In the genomic region with DNA sequence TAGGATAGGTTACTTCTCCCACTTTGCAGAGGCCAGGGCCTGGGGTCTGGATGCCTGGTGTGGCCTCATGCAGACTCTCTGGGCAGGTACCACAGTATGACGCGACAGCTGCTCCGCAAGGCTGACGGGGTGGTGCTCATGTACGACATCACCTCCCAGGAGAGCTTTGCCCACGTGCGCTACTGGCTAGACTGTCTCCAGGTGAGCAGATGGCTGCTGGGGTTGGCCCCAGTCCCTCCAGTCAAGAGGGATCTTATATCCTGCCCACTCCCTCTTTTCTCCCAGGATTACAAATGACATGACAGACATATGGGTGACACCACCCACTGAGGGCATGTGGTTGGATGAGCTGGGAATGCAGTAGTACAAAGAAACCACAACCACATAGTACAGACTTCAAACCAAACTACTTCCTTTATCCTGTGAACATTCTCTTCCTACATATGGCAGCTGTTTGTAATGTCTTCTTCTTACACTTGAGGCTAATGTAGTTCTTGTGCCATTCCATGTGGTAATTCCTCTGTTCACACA, we compare ENCODE assay signal across 12 cellular contexts. TPM values are rescaled to one million over a fixed set of nuclear protein-coding genes. Genes with fewer than 3 reads are reported as not detected.
DNase-seq lines count a peak whose midpoint lies in the region; ATAC-seq, FAIRE-seq and TF ChIP-seq lines count a peak whose summit lies in the region.
"Had no signal": no experiment of that assay in that cellular context is flagged by ENCODE, and none has a peak within 500 bp of the region (broad histone marks: within the 10 kb centered on the region; RNA-seq: fewer than 3 reads in every experiment).

No MANE protein-coding gene starts in this region.

- intact Hi-C loops in natural killer cell (cut with micrococcal nuclease) = no loop called here

- no peak for FAIRE-seq in H54 (lab: Jason Lieb, UNC)

- no peak for DNase-seq in natural killer cell treated with Interleukin-12 subunit alpha and Interleukin-12 subunit beta and Interleukin-15 and Interleukin-18, amount 100 ng/mL, for 72 hours (ENCODE audit: low spot score)
- DNase-seq in natural killer cell (no peak), NCI-H2196 treated with DMSO at 0.1 percent for 48 hours (lab: John Stamatoyannopoulos, UW; ENCODE audit: unreplicated experiment) (peak; percentile 38), brain microvascular endothelial cell (peak; percentile 39), H54 (ENCODE audit: insufficient read length, low spot score) (no peak), SW 1271 (lab: John Stamatoyannopoulos, UW) (no peak)
- DNase-seq in stimulated activated naive B cell treated with anti-CD40 and anti-IgM and Interleukin-4, amounts not matched to agents 10 μg/mL and 1 μg/mL and 100 μg/mL, for 72 hours = no peak
- DNase-seq in naive thymus-derived CD8-positive, alpha-beta T cell = no peak
- DNase-seq: hippocampal formation, tibial artery had no signal

- H3K27ac ChIP-seq in brain microvascular endothelial cell = no peak overlapping the region
- H3K27ac ChIP-seq: tibial artery had no signal

- POLR2A ChIA-PET in naive thymus-derived CD8-positive, alpha-beta T cell (lab: Charles Lee) = no interaction called here

- H3K9me3 Mint-ChIP-seq in natural killer cell treated with Interleukin-12 subunit alpha and Interleukin-12 subunit beta and Interleukin-15 and Interleukin-18, amount 100 ng/mL, for 72 hours = no peaks in the 10 kb centered on the region
- H3K9me3 Mint-ChIP-seq in natural killer cell = no peaks in the 10 kb centered on the region
- peaks cover 0 to 5% of the 10 kb centered on the region in 2 donors for H3K9me3 Mint-ChIP-seq in stimulated activated naive B cell treated with anti-CD40 and anti-IgM and Interleukin-4, amounts not matched to agents 10 μg/mL and 1 μg/mL and 100 μg/mL, for 72 hours
- H3K9me3 Mint-ChIP-seq in naive thymus-derived CD8-positive, alpha-beta T cell = no peaks in the 10 kb centered on the region

- peak overlapping the region; percentile 92 to 96 for H3K27ac Mint-ChIP-seq in natural killer cell treated with Interleukin-12 subunit alpha and Interleukin-12 subunit beta and Interleukin-15 and Interleukin-18, amount 100 ng/mL, for 72 hours
- H3K27ac Mint-ChIP-seq in natural killer cell = no peak overlapping the region
- H3K27ac Mint-ChIP-seq in stimulated activated naive B cell treated with anti-CD40 and anti-IgM and Interleukin-4, amounts not matched to agents 10 μg/mL and 1 μg/mL and 100 μg/mL, for 72 hours = peak overlapping the region; percentile 86
- H3K27ac Mint-ChIP-seq in naive thymus-derived CD8-positive, alpha-beta T cell = peak overlapping the region in 1 of 10 donors; percentile 20

- in situ Hi-C loops in brain microvascular endothelial cell (cut with HindIII; ENCODE audit: low pct_ligation_motif_present, low sequenced_read_pairs) = no loop called here

- no peaks in the 10 kb centered on the region for H3K27me3 Mint-ChIP-seq in natural killer cell treated with Interleukin-12 subunit alpha and Interleukin-12 subunit beta and Interleukin-15 and Interleukin-18, amount 100 ng/mL, for 72 hours
- no peaks in the 10 kb centered on the region for H3K27me3 Mint-ChIP-seq in natural killer cell (ENCODE audit: low read depth in 2 of 2)
- no peaks in the 10 kb centered on the region for H3K27me3 Mint-ChIP-seq in stimulated activated naive B cell treated with anti-CD40 and anti-IgM and Interleukin-4, amounts not matched to agents 10 μg/mL and 1 μg/mL and 100 μg/mL, for 72 hours
- peaks cover 0 to 3% (median 0%) of the 10 kb centered on the region in 5 donors for H3K27me3 Mint-ChIP-seq in naive thymus-derived CD8-positive, alpha-beta T cell

- TF ChIP-seq POLR2A in H54 (IDR thresholded peaks at IDR 0.05; ENCODE audit: low read depth, low read length) = no peak

- peaks cover 5% of the 10 kb centered on the region for H3K36me3 Mint-ChIP-seq in natural killer cell treated with Interleukin-12 subunit alpha and Interleukin-12 subunit beta and Interleukin-15 and Interleukin-18, amount 100 ng/mL, for 72 hours
- H3K36me3 Mint-ChIP-seq in natural killer cell = no peaks in the 10 kb centered on the region
- no peaks in the 10 kb centered on the region for H3K36me3 Mint-ChIP-seq in stimulated activated naive B cell treated with anti-CD40 and anti-IgM and Interleukin-4, amounts not matched to agents 10 μg/mL and 1 μg/mL and 100 μg/mL, for 72 hours
- no peaks in the 10 kb centered on the region for H3K36me3 Mint-ChIP-seq in naive thymus-derived CD8-positive, alpha-beta T cell

- peak overlapping the region; percentile 70 for H3K4me3 Mint-ChIP-seq in natural killer cell treated with Interleukin-12 subunit alpha and Interleukin-12 subunit beta and Interleukin-15 and Interleukin-18, amount 100 ng/mL, for 72 hours
- no peak overlapping the region for H3K4me3 Mint-ChIP-seq in natural killer cell
- H3K4me3 Mint-ChIP-seq in stimulated activated naive B cell treated with anti-CD40 and anti-IgM and Interleukin-4, amounts not matched to agents 10 μg/mL and 1 μg/mL and 100 μg/mL, for 72 hours = no peak overlapping the region
- no peak overlapping the region for H3K4me3 Mint-ChIP-seq in naive thymus-derived CD8-positive, alpha-beta T cell

- no peaks in the 10 kb centered on the region for H3K36me3 ChIP-seq in brain microvascular endothelial cell (replicated peaks)
- H3K36me3 ChIP-seq: ascending aorta, tibial artery had no signal

- no peak for TF ChIP-seq CTCF in natural killer cell (IDR thresholded peaks at IDR 0.05)
- TF ChIP-seq CTCF in brain microvascular endothelial cell (IDR thresholded peaks at IDR 0.05; ENCODE audit: low read depth, low read length, missing control alignments) = no peak

- H3K4me3 ChIP-seq in brain microvascular endothelial cell (ENCODE audit: low read depth, low read length) = no peak overlapping the region
- H3K4me3 ChIP-seq: ascending aorta, tibial artery had no signal

- peak; percentile 28 to 33 for ATAC-seq in natural killer cell treated with Interleukin-12 subunit alpha and Interleukin-12 subunit beta and Interleukin-15 and Interleukin-18, amount 100 ng/mL, for 72 hours
- no peak for ATAC-seq in natural killer cell
- peak in 1 of 2 donors; percentile 12 for ATAC-seq in stimulated activated naive B cell treated with anti-CD40 and anti-IgM and Interleukin-4, amounts not matched to agents 10 μg/mL and 1 μg/mL and 100 μg/mL, for 72 hours (replicated peaks)
- no peak for ATAC-seq in naive thymus-derived CD8-positive, alpha-beta T cell

- H3K27me3 ChIP-seq in brain microvascular endothelial cell (replicated peaks) = no peaks in the 10 kb centered on the region
- H3K27me3 ChIP-seq: ascending aorta, tibial artery had no signal

- H3K4me1 Mint-ChIP-seq in natural killer cell treated with Interleukin-12 subunit alpha and Interleukin-12 subunit beta and Interleukin-15 and Interleukin-18, amount 100 ng/mL, for 72 hours (ENCODE audit: low read depth in 2 of 2) = peaks cover 63 to 67% of the 10 kb centered on the region in 2 donors
- peaks cover 6 to 7% of the 10 kb centered on the region in 2 donors for H3K4me1 Mint-ChIP-seq in natural killer cell
- H3K4me1 Mint-ChIP-seq in stimulated activated naive B cell treated with anti-CD40 and anti-IgM and Interleukin-4, amounts not matched to agents 10 μg/mL and 1 μg/mL and 100 μg/mL, for 72 hours = peaks cover 50 to 56% of the 10 kb centered on the region in 2 donors
- peaks cover 0 to 30% (median 7%) of the 10 kb centered on the region in 4 donors for H3K4me1 Mint-ChIP-seq in naive thymus-derived CD8-positive, alpha-beta T cell

RNA-seq across cellular contexts. Expression of a gene that starts 29.9 kb away (rescaled TPM):
- 1 to 10 TPM; 4.1 to 7.9 TPM for total RNA-seq in natural killer cell treated with Interleukin-12 subunit alpha and Interleukin-12 subunit beta and Interleukin-15 and Interleukin-18, amount 100 ng/mL, for 72 hours
- 10 to 100 TPM in 1 of 3 donors, under 1 TPM in 2; 0.09 to 12.9 (median 0.70) TPM for total RNA-seq in natural killer cell
- total RNA-seq in naive thymus-derived CD8-positive, alpha-beta T cell = not detected
- polyA plus RNA-seq in naive thymus-derived CD8-positive, alpha-beta T cell = not detected
- total RNA-seq: skeletal muscle tissue had no signal

RNA-seq across cellular contexts. Expression of a gene that starts 49.0 kb away (rescaled TPM):
- total RNA-seq in natural killer cell treated with Interleukin-12 subunit alpha and Interleukin-12 subunit beta and Interleukin-15 and Interleukin-18, amount 100 ng/mL, for 72 hours = 100 to 1,000 TPM; 176 to 617 TPM
- total RNA-seq in natural killer cell = 10 to 100 TPM; 19.1 to 40.7 (median 25.4) TPM
- total RNA-seq in naive thymus-derived CD8-positive, alpha-beta T cell = 1 to 10 TPM; 1.9 to 2.7 TPM
- polyA plus RNA-seq in naive thymus-derived CD8-positive, alpha-beta T cell = 1 to 10 TPM in 1 of 3 donors, under 1 TPM in 2; 0.12 to 2.0 (median 0.28) TPM

Comparison
In these comparisons a context has a peak if more than half of its experiments do, and no peak if none do; other contexts are left out.
1. ATAC-seq: peak in natural killer cell treated with Interleukin-12 subunit alpha and Interleukin-12 subunit beta and Interleukin-15 and Interleukin-18, amount 100 ng/mL, for 72 hours (2 of 2); none in natural killer cell (0 of 3) and naive thymus-derived CD8-positive, alpha-beta T cell (0 of 2).
2. H3K27ac Mint-ChIP-seq: peak in natural killer cell treated with Interleukin-12 subunit alpha and Interleukin-12 subunit beta and Interleukin-15 and Interleukin-18, amount 100 ng/mL, for 72 hours (2 of 2) and stimulated activated naive B cell treated with anti-CD40 and anti-IgM and Interleukin-4, amounts not matched to agents 10 μg/mL and 1 μg/mL and 100 μg/mL, for 72 hours (single experiment); none in natural killer cell (0 of 2).
3. DNase-seq: peak in NCI-H2196 treated with DMSO at 0.1 percent for 48 hours (single experiment) and brain microvascular endothelial cell (single experiment); none in natural killer cell treated with Interleukin-12 subunit alpha and Interleukin-12 subunit beta and Interleukin-15 and Interleukin-18, amount 100 ng/mL, for 72 hours (single experiment), natural killer cell (single experiment), stimulated activated naive B cell treated with anti-CD40 and anti-IgM and Interleukin-4, amounts not matched to agents 10 μg/mL and 1 μg/mL and 100 μg/mL, for 72 hours (single experiment), H54 (single experiment), SW 1271 (0 of 2) and naive thymus-derived CD8-positive, alpha-beta T cell (0 of 10).
4. RNA of a gene that starts 49.0 kb away (total RNA-seq): 176 to 617 TPM in natural killer cell treated with Interleukin-12 subunit alpha and Interleukin-12 subunit beta and Interleukin-15 and Interleukin-18, amount 100 ng/mL, for 72 hours and 19.1 to 40.7 TPM in natural killer cell; 1.9 to 2.7 TPM in naive thymus-derived CD8-positive, alpha-beta T cell; every median in the first group is over 4 times any median in the second.